In genomic region chr14:105067969-105068301, GRCh38 we compare ENCODE assay signal across 23 cellular contexts. TPM values are rescaled to one million over a fixed set of nuclear protein-coding genes. Genes with fewer than 3 reads are reported as not detected.
DNase-seq lines count a peak whose midpoint lies in the region; ATAC-seq and TF ChIP-seq lines count a peak whose summit lies in the region.
"Had no signal": no experiment of that assay in that cellular context is flagged by ENCODE, and none has a peak within 500 bp of the region (broad histone marks: within the 10 kb centered on the region; RNA-seq: fewer than 3 reads in every experiment).

No MANE protein-coding gene starts in this region.

- intact Hi-C loops in Right ventricle myocardium superior (cut with DNase I), result no loop called here
- intact Hi-C loops in heart left ventricle (cut with DNase I), result no loop called here
- intact Hi-C loops in stomach (cut with DNase I; ENCODE audit: low total_unique reads), result no loop called here

- no peaks in the 10 kb centered on the region for H3K36me3 Mint-ChIP-seq in T-helper 17 cell (ENCODE audit: low read depth)
- H3K36me3 Mint-ChIP-seq in naive B cell, result no peaks in the 10 kb centered on the region

- H3K27ac Mint-ChIP-seq in T-helper 17 cell (peak overlapping the region; percentile 99), naive B cell (peak overlapping the region; percentile 93 to 99 (median 99))

- H3K27me3 ChIP-seq in heart left ventricle (peaks cover 0 to 9% (median 0%) of the 10 kb centered on the region in 9 donors), stomach (peaks cover 0 to 53% (median 8%) of the 10 kb centered on the region in 3 donors)
- H3K27me3 ChIP-seq: body of pancreas, Peyer's patch had no signal

- peaks cover 0 to 68% (median 6%) of the 10 kb centered on the region in 12 donors for H3K4me1 ChIP-seq in heart left ventricle
- peaks cover 0 to 43% (median 7%) of the 10 kb centered on the region in 4 donors for H3K4me1 ChIP-seq in stomach
- H3K4me1 ChIP-seq: body of pancreas, uterus had no signal

- H3K4me3 ChIP-seq in heart left ventricle (no peak overlapping the region), stomach (no peak overlapping the region)
- H3K4me3 ChIP-seq: body of pancreas, Peyer's patch, SJSA1, uterus had no signal

- no peaks in the 10 kb centered on the region for H3K9me3 Mint-ChIP-seq in naive B cell
- H3K9me3 Mint-ChIP-seq: activated CD4-positive, alpha-beta T cell treated with anti-CD3 and anti-CD28 coated beads, Interleukin-2, amount 10 ng/mL, durations not matched to agents 24 days and 14 days had no signal

- no peaks in the 10 kb centered on the region for H3K36me3 ChIP-seq in heart left ventricle
- H3K36me3 ChIP-seq in stomach, result no peaks in the 10 kb centered on the region
- H3K36me3 ChIP-seq: Peyer's patch, SJSA1, uterus had no signal

- H3K4me3 Mint-ChIP-seq in T-helper 17 cell (no peak overlapping the region), naive B cell (peak overlapping the region in 5 of 8 donors; percentile 24 to 92 (median 52))
- H3K4me3 Mint-ChIP-seq: activated CD8-positive, alpha-beta memory T cell treated with anti-CD3 and anti-CD28 coated beads, Interleukin-2, amount 10 ng/mL, durations not matched to agents 7 days and 5 days had no signal

- TF ChIP-seq CTCF in heart left ventricle (IDR thresholded peaks at IDR 0.05) (no peak), stomach (IDR thresholded peaks at IDR 0.05) (no peak)

- DNase-seq in Right ventricle myocardium superior (peak; percentile 25), heart left ventricle (no peak), T-helper 17 cell (no peak), naive B cell (no peak), NOMO-1 (lab: John Stamatoyannopoulos, UW; ENCODE audit: unreplicated experiment in 2 of 2) (no peak), stomach (no peak)
- no peak for DNase-seq in stimulated activated CD4-positive, alpha-beta T cell treated with anti-CD3 and anti-CD28 coated beads, Interleukin-12 subunit alpha, Interleukin-12 subunit beta, amount 100 ng/mL, for 4 hours
- DNase-seq: body of pancreas, DMS53, head of caudate nucleus, NCI-H1436 treated with DMSO at 0.1 percent for 48 hours, NCI-H2171, NCI-H510A treated with DMSO at 0.1 percent for 48 hours, occipital lobe, uterus had no signal

- H3K9me3 ChIP-seq in heart left ventricle (no peaks in the 10 kb centered on the region), T-helper 17 cell (ENCODE audit: control insufficient read depth, low read length, poor library complexity, severe bottlenecking) (no peaks in the 10 kb centered on the region), stomach (no peaks in the 10 kb centered on the region)
- H3K9me3 ChIP-seq: body of pancreas, Peyer's patch, SJSA1, uterus had no signal

- H3K27me3 Mint-ChIP-seq in T-helper 17 cell, result no peaks in the 10 kb centered on the region
- no peaks in the 10 kb centered on the region for H3K27me3 Mint-ChIP-seq in naive B cell

- 95 to 99% (median 98%) methylated on average over 12 of the region's 12 CpGs for WGBS in heart left ventricle, 4 donors
- 93 to 98% (median 96%) methylated on average over 11 to 12 of the region's 12 CpGs for WGBS in stomach, 5 donors

- TF ChIP-seq EP300 in stomach (IDR thresholded peaks at IDR 0.05), result no peak

- H3K4me1 Mint-ChIP-seq in T-helper 17 cell (peaks cover 48% of the 10 kb centered on the region), naive B cell (peaks cover 63 to 81% (median 79%) of the 10 kb centered on the region in 3 donors)

- ATAC-seq in Right ventricle myocardium superior (ENCODE audit: poor library complexity) (no peak), heart left ventricle (no peak), T-helper 17 cell (no peak), naive B cell (ENCODE audit: low read depth in 2 of 2) (no peak), GM18520 (IDR thresholded peaks at IDR 0.05; ENCODE audit: unreplicated experiment) (no peak)
- ATAC-seq: body of pancreas had no signal

- TF ChIP-seq POLR2A in heart left ventricle (IDR thresholded peaks at IDR 0.05), result no peak
- no peak for TF ChIP-seq POLR2A in stomach (IDR thresholded peaks at IDR 0.05)

- H3K27ac ChIP-seq in heart left ventricle, result no peak overlapping the region
- no peak overlapping the region for H3K27ac ChIP-seq in stomach
- H3K27ac ChIP-seq: body of pancreas, epithelial cell of prostate, KMS-11, SJSA1, uterus had no signal

RNA-seq across cellular contexts. Expression of gene GPR132, which starts 2.7 kb away (rescaled TPM):
- 1.3 TPM for total RNA-seq in Right ventricle myocardium superior
- 1 to 10 TPM in 3 of 9 donors, under 1 TPM in 6; 0.27 to 5.3 (median 0.77) TPM for total RNA-seq in heart left ventricle
- polyA plus RNA-seq in heart left ventricle, result under 1 TPM; 0.50 to 0.51 TPM
- 10 to 100 TPM; 43.4 to 47.1 TPM for total RNA-seq in T-helper 17 cell
- polyA plus RNA-seq in naive B cell (ENCODE audit: low read depth in 6 of 6), result 10 to 100 TPM in 4 of 6 donors, 1 to 10 TPM in 2; 8.2 to 33.0 (median 10.8) TPM
- 10 to 100 TPM in 1 of 5 donors, 1 to 10 TPM in 3, under 1 TPM in 1; under 0.01 to 11.1 (median 1.7) TPM for total RNA-seq in stomach
- polyA plus RNA-seq in stomach, result under 1 TPM; 0.38 to 0.81 (median 0.76) TPM
- total RNA-seq: H1, SJSA1 had no signal

RNA-seq across cellular contexts. Expression of gene CDCA4, which starts 47.1 kb away (rescaled TPM):
- total RNA-seq in Right ventricle myocardium superior (1.6 TPM), heart left ventricle (1 to 10 TPM; 1.4 to 6.0 (median 2.4) TPM), T-helper 17 cell (10 to 100 TPM; 16.1 to 18.4 TPM), stomach (10 to 100 TPM in 2 of 5 donors, 1 to 10 TPM in 3; 2.9 to 12.3 (median 4.5) TPM)
- polyA plus RNA-seq in heart left ventricle (1 to 10 TPM; 2.3 to 3.3 TPM), naive B cell (ENCODE audit: low read depth in 6 of 6) (10 to 100 TPM in 1 of 6 donors, 1 to 10 TPM in 5; 4.6 to 11.9 (median 6.7) TPM), stomach (1 to 10 TPM; 4.7 to 9.4 (median 8.0) TPM)
